8 cellular contexts compared by ENCODE assay signal in genomic region chr2:64327510-64328414, GRCh38.
DNase-seq lines count a peak whose midpoint lies in the region; ATAC-seq and TF ChIP-seq lines count a peak whose summit lies in the region.

No MANE protein-coding gene starts in this region.

- no peaks in the 10 kb centered on the region for H3K27me3 ChIP-seq in A673 (replicated peaks; ENCODE audit: insufficient read depth, low read depth, low read length, poor library complexity)

- DNase-seq in A673 (ENCODE audit: low spot score) (peak; percentile 48), GM13976 (ENCODE audit: low spot score) (peak; percentile 46), OCI-M1 (lab: John Stamatoyannopoulos, UW) (peak; percentile 4), glutamatergic neuron (no peak), progenitor cell of endocrine pancreas (ENCODE audit: low spot score, unreplicated experiment) (no peak)
- peak; percentile 62 for DNase-seq in activated naive CD4-positive, alpha-beta T cell treated with Interleukin-2 at 50 U/mL for 16 hours

- no peaks in the 10 kb centered on the region for H3K9me3 ChIP-seq in A673 (ENCODE audit: low read depth, low read length, poor library complexity, severe bottlenecking)

- intact Hi-C loops in A673 (cut with micrococcal nuclease; ENCODE audit: unreplicated experiment): loop anchor here (1.0 to 10.0 kb wide), 2 partner anchors 278 to 633 kb away; no protein-coding TSS in a partner anchor

- no peaks in the 10 kb centered on the region for H3K36me3 ChIP-seq in A673 (ENCODE audit: insufficient read depth, low read length, poor library complexity, severe bottlenecking)

- H3K27me3 Mint-ChIP-seq in glutamatergic neuron (ENCODE audit: unreplicated experiment) (peaks cover 5% of the 10 kb centered on the region), progenitor cell of endocrine pancreas (peaks cover 10% of the 10 kb centered on the region)

- CTCF ChIA-PET in A673 (lab: Charles Lee): interaction anchor here (1.0 to 3.2 kb wide), 5 partner anchors 10 to 628 kb away, joined by 3 to 33 read pairs (median 5); no protein-coding TSS in a partner anchor

- H3K4me1 Mint-ChIP-seq in glutamatergic neuron (ENCODE audit: low read depth, unreplicated experiment) (peaks cover 33% of the 10 kb centered on the region), progenitor cell of endocrine pancreas (ENCODE audit: low read depth) (peaks cover 19% of the 10 kb centered on the region)

- POLR2A ChIA-PET in A673 (lab: Charles Lee; ENCODE audit: low non-redundant PET): interaction anchor here (0.6 to 0.7 kb wide), 2 partner anchors 221 to 728 kb away, joined by 3 read pairs; partner anchors contain the start of gene CEP68

- no peaks in the 10 kb centered on the region for H3K4me1 ChIP-seq in A673 (ENCODE audit: insufficient read depth, low read length, poor library complexity, severe bottlenecking)

- no TSS peak for BruUV-seq in A673 (replicated peaks; lab: Mats Ljungman, UMichigan)

- TF ChIP-seq CTCF in A673 (conservative IDR thresholded peaks at IDR 0.05; ENCODE audit: low read depth, low read length): peak; percentile 56
- peak; percentile 32 for TF ChIP-seq CTCF in GM13976 (IDR thresholded peaks at IDR 0.05; ENCODE audit: borderline replicate concordance, control extremely low read depth, extremely low read depth, insufficient read depth, missing control alignments)
- no peak for TF ChIP-seq CTCF in glutamatergic neuron (IDR thresholded peaks at IDR 0.05; ENCODE audit: partially characterized antibody, unreplicated experiment)
- peak; percentile 34 for TF ChIP-seq CTCF in progenitor cell of endocrine pancreas (IDR thresholded peaks at IDR 0.05; ENCODE audit: unreplicated experiment)

- H3K4me3 Mint-ChIP-seq in glutamatergic neuron (ENCODE audit: unreplicated experiment): peak overlapping the region; percentile 61
- no peak overlapping the region for H3K4me3 Mint-ChIP-seq in progenitor cell of endocrine pancreas (ENCODE audit: low read depth)

- H3K36me3 Mint-ChIP-seq in glutamatergic neuron (ENCODE audit: unreplicated experiment): no peaks in the 10 kb centered on the region
- no peaks in the 10 kb centered on the region for H3K36me3 Mint-ChIP-seq in progenitor cell of endocrine pancreas (ENCODE audit: insufficient read depth)

- peak overlapping the region; percentile 39 for H3K27ac Mint-ChIP-seq in glutamatergic neuron (ENCODE audit: unreplicated experiment)
- no peak overlapping the region for H3K27ac Mint-ChIP-seq in progenitor cell of endocrine pancreas

- in situ Hi-C loops in GM13976 (cut with MboI; ENCODE audit: low sequenced_read_pairs, unreplicated experiment): loop anchor here (5.0 to 25.0 kb wide), 3 partner anchors 275 to 710 kb away; no protein-coding TSS in a partner anchor

- H3K9me3 Mint-ChIP-seq in glutamatergic neuron (ENCODE audit: unreplicated experiment) (peaks cover 2% of the 10 kb centered on the region), progenitor cell of endocrine pancreas (ENCODE audit: low read depth) (no peaks in the 10 kb centered on the region)

- no peak overlapping the region for H3K27ac ChIP-seq in A673 (ENCODE audit: low read depth, low read length, poor library complexity, severe bottlenecking)

- ATAC-seq in HG03439 (IDR thresholded peaks at IDR 0.05; ENCODE audit: unreplicated experiment): no peak
- no peak for ATAC-seq in HG03039 (IDR thresholded peaks at IDR 0.05; ENCODE audit: unreplicated experiment)

- H3K4me3 ChIP-seq in A673 (ENCODE audit: low read depth, low read length, poor library complexity, severe bottlenecking): no peak overlapping the region

Comparison
In these comparisons a context has a peak if more than half of its experiments do, and no peak if none do; other contexts are left out.
1. DNase-seq: peak in A673 (single experiment), GM13976 (single experiment), OCI-M1 (single experiment) and activated naive CD4-positive, alpha-beta T cell treated with Interleukin-2 at 50 U/mL for 16 hours (single experiment); none in glutamatergic neuron (single experiment) and progenitor cell of endocrine pancreas (single experiment).